Comparison of ENCODE assay signal across 9 cellular contexts in the genomic region with DNA sequence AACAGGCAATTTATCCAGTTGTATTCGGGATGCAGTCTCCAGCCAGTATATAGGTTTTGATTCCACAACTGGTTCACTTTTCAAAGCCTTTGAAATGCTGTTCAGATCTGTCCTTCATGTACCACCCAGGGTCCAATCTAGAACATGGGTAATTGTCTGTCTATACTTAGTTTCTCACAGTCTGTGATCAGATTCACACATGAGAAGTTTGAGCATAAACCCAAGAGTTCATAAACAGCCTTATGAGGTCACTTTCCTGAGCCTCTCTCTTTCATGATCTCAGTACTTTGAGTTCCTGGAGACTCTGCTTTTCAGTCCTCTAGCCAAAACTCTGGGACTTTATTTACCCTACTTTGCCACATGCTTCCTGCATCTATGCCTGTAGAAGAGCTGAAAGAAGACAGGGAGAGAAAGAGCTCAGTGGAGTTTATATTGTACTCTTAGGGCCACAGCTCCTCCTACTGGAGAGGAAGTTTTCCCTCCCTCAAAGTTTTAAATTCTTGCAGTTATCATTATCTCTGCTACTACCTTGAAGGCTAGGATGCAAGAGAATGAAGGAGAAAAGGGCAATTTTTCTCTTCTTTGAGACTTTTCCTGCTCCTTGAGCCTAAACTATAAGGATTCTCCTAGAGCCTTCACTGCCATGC.
DNase-seq lines count a peak whose midpoint lies in the region; ATAC-seq and TF ChIP-seq lines count a peak whose summit lies in the region.
"Had no signal": no experiment of that assay in that cellular context is flagged by ENCODE, and none has a peak within 500 bp of the region (broad histone marks: within the 10 kb centered on the region; RNA-seq: fewer than 3 reads in every experiment).

No MANE protein-coding gene starts in this region.

- peaks cover 3% of the 10 kb centered on the region for H3K36me3 Mint-ChIP-seq in activated naive CD4-positive, alpha-beta T cell treated with anti-CD3 and anti-CD28 coated beads, Interleukin-2, amount 10 ng/mL, durations not matched to agents 7 days and 5 days

- H3K4me3 ChIP-seq in adrenal gland (no peak overlapping the region), vagina (no peak overlapping the region)

- TF ChIP-seq POLR2A in adrenal gland (IDR thresholded peaks at IDR 0.05), result no peak
- TF ChIP-seq POLR2A in vagina (IDR thresholded peaks at IDR 0.05), result no peak

- H3K4me1 Mint-ChIP-seq in activated naive CD4-positive, alpha-beta T cell treated with anti-CD3 and anti-CD28 coated beads, Interleukin-2, amount 10 ng/mL, durations not matched to agents 7 days and 5 days, result no peaks in the 10 kb centered on the region
- H3K4me1 Mint-ChIP-seq: activated naive CD8-positive, alpha-beta T cell treated with anti-CD3 and anti-CD28 coated beads, Interleukin-2, amount 10 ng/mL, durations not matched to agents 7 days and 5 days had no signal

- H3K27ac ChIP-seq in adrenal gland, result no peak overlapping the region
- H3K27ac ChIP-seq in vagina, result no peak overlapping the region

- H3K27me3 Mint-ChIP-seq in activated naive CD4-positive, alpha-beta T cell treated with anti-CD3 and anti-CD28 coated beads, Interleukin-2, amount 10 ng/mL, durations not matched to agents 7 days and 5 days, result no peaks in the 10 kb centered on the region
- H3K27me3 Mint-ChIP-seq: activated naive CD8-positive, alpha-beta T cell treated with anti-CD3 and anti-CD28 coated beads, Interleukin-2, amount 10 ng/mL, durations not matched to agents 7 days and 5 days had no signal

- H3K36me3 ChIP-seq in adrenal gland (replicated peaks in 1 of 2) (no peaks in the 10 kb centered on the region), vagina (no peaks in the 10 kb centered on the region)

- intact Hi-C loops in adrenal gland (cut with DNase I) (no loop called here), vagina (cut with DNase I) (no loop called here)

- ATAC-seq in HG02571 (IDR thresholded peaks at IDR 0.05; ENCODE audit: unreplicated experiment), result no peak

- H3K9me3 ChIP-seq in adrenal gland (replicated peaks in 1 of 3), result peaks cover 0 to 8% (median 0%) of the 10 kb centered on the region in 3 donors
- peaks cover 3% of the 10 kb centered on the region for H3K9me3 ChIP-seq in vagina

- H3K9me3 Mint-ChIP-seq in activated naive CD4-positive, alpha-beta T cell treated with anti-CD3 and anti-CD28 coated beads, Interleukin-2, amount 10 ng/mL, durations not matched to agents 7 days and 5 days, result no peaks in the 10 kb centered on the region

- H3K27ac Mint-ChIP-seq in activated naive CD4-positive, alpha-beta T cell treated with anti-CD3 and anti-CD28 coated beads, Interleukin-2, amount 10 ng/mL, durations not matched to agents 7 days and 5 days, result no peak overlapping the region
- H3K27ac Mint-ChIP-seq: activated naive CD8-positive, alpha-beta T cell treated with anti-CD3 and anti-CD28 coated beads, Interleukin-2, amount 10 ng/mL, durations not matched to agents 7 days and 5 days had no signal

- CTCF ChIA-PET in activated naive CD4-positive, alpha-beta T cell treated with anti-CD3 and anti-CD28 coated beads, Interleukin-2, amount 10 ng/mL, durations not matched to agents 7 days and 5 days (lab: Charles Lee), result interaction anchor here (0.5 to 2.1 kb wide), 12 partner anchors 26 to 1842 kb away, joined by 3 to 18 read pairs (median 3); partner anchors contain the start of gene ZNF438

- peak; percentile 33 for DNase-seq in activated naive CD4-positive, alpha-beta T cell treated with anti-CD3 and anti-CD28 coated beads, Interleukin-2, amount 10 ng/mL, durations not matched to agents 7 days and 5 days
- DNase-seq in activated naive CD4-positive, alpha-beta T cell treated with anti-CD3 and anti-CD28 coated beads, Interleukin-2, amount 50 U/mL, for 16 hours, result no peak
- DNase-seq in Kasumi-1 (lab: John Stamatoyannopoulos, UW), result peak; percentile 71 to 88
- DNase-seq in adrenal gland, result peak in 3 of 7 donors; percentile 13 to 46 (median 44)
- DNase-seq in inferior parietal cortex (ENCODE audit: extremely low spot score), result peak; percentile 16
- no peak for DNase-seq in vagina (ENCODE audit: extremely low spot score in 2 of 2)
- no peak for DNase-seq in NCI-H128 (lab: John Stamatoyannopoulos, UW; ENCODE audit: unreplicated experiment)
- DNase-seq: activated naive CD8-positive, alpha-beta T cell treated with anti-CD3 and anti-CD28 coated beads, Interleukin-2, amount 10 ng/mL, durations not matched to agents 7 days and 5 days had no signal

- H3K27me3 ChIP-seq in adrenal gland, result no peaks in the 10 kb centered on the region
- H3K27me3 ChIP-seq in vagina, result no peaks in the 10 kb centered on the region

- TF ChIP-seq CTCF in adrenal gland (IDR thresholded peaks at IDR 0.05), result peak; percentile 23 to 71 (median 58)
- peak in 2 of 3 experiments; percentile 23 to 26 for TF ChIP-seq CTCF in vagina (IDR thresholded peaks at IDR 0.05)

- H3K4me3 Mint-ChIP-seq in activated naive CD4-positive, alpha-beta T cell treated with anti-CD3 and anti-CD28 coated beads, Interleukin-2, amount 10 ng/mL, durations not matched to agents 7 days and 5 days, result no peak overlapping the region
- H3K4me3 Mint-ChIP-seq: activated naive CD8-positive, alpha-beta T cell treated with anti-CD3 and anti-CD28 coated beads, Interleukin-2, amount 10 ng/mL, durations not matched to agents 7 days and 5 days had no signal

- H3K4me1 ChIP-seq in adrenal gland (replicated peaks in 1 of 2) (no peaks in the 10 kb centered on the region), vagina (no peaks in the 10 kb centered on the region)

- 92 to 100% (median 96%) methylated on average over 1 of the region's 1 CpG for WGBS in adrenal gland, 4 donors

Comparison
In these comparisons a context has a peak if more than half of its experiments do, and no peak if none do; other contexts are left out.
1. DNase-seq: peak in activated naive CD4-positive, alpha-beta T cell treated with anti-CD3 and anti-CD28 coated beads, Interleukin-2, amount 10 ng/mL, durations not matched to agents 7 days and 5 days (single experiment), Kasumi-1 (2 of 2) and inferior parietal cortex (single experiment); none in activated naive CD4-positive, alpha-beta T cell treated with anti-CD3 and anti-CD28 coated beads, Interleukin-2, amount 50 U/mL, for 16 hours (single experiment), vagina (0 of 2) and NCI-H128 (single experiment).